In genomic region chr19:13797870-13798269, GRCh38 we compare ENCODE assay signal across 11 cellular contexts. TPM values are rescaled to one million over a fixed set of nuclear protein-coding genes. Genes with fewer than 3 reads are reported as not detected.
DNase-seq lines count a peak whose midpoint lies in the region; ATAC-seq and TF ChIP-seq lines count a peak whose summit lies in the region.
"Had no signal": no experiment of that assay in that cellular context is flagged by ENCODE, and none has a peak within 500 bp of the region (broad histone marks: within the 10 kb centered on the region; RNA-seq: fewer than 3 reads in every experiment).

No MANE protein-coding gene starts in this region.

- H3K36me3 ChIP-seq in PC-9 (ENCODE audit: low read depth) = peaks cover 4% of the 10 kb centered on the region; the same call in 1 of the 2 replicates

- no peak overlapping the region for H2AFZ ChIP-seq in PC-9

- H3F3A ChIP-seq in PC-9 (ENCODE audit: insufficient read depth, low read depth) = peaks cover 62% of the 10 kb centered on the region

- peak; percentile 13 for ATAC-seq in esophagus mucosa

- H3K9me2 ChIP-seq in PC-9 (ENCODE audit: insufficient read depth) = no peaks in the 10 kb centered on the region

- H3K4me2 ChIP-seq in PC-9 = peak overlapping the region; percentile 94

- no peaks in the 10 kb centered on the region for H4K20me1 ChIP-seq in PC-9 (ENCODE audit: insufficient read depth)

- H3K27ac ChIP-seq in PC-9 = peak overlapping the region; percentile 93

- DNase-seq in Caki2 (ENCODE audit: low read depth) (peak; percentile 68), PC-9 (peak; percentile 59 to 68), posterior vena cava (ENCODE audit: low spot score) (peak; percentile 87), activated T-cell treated with anti-CD3 and anti-CD28 coated beads for 4 hours (no peak), NCI-H2171 (lab: John Stamatoyannopoulos, UW) (no peak)
- no peak for DNase-seq in stimulated activated naive CD4-positive, alpha-beta T cell treated with Interleukin-2 at 50 U/mL for 16 hours (lab: John Stamatoyannopoulos, UW)
- no peak for DNase-seq in activated effector memory CD4-positive, alpha-beta T cell treated with anti-CD3 and anti-CD28 coated beads, Interleukin-2, amount 50 U/mL, for 16 hours
- DNase-seq: activated CD4-positive, alpha-beta T cell treated with anti-CD3 and anti-CD28 coated beads, Interleukin-2, amount 50 U/mL, for 4 hours; caudate nucleus; posterior cingulate gyrus had no signal

- CTCF ChIA-PET in PC-9 (lab: Charles Lee) = interaction anchor here (1.0 to 1.5 kb wide), 2 partner anchors 10 to 38 kb away, joined by 3 to 13 read pairs; no protein-coding TSS in a partner anchor

- no peaks in the 10 kb centered on the region for H3K9me3 ChIP-seq in PC-9 (ENCODE audit: insufficient read depth, low read depth)

- H3K27me3 ChIP-seq in PC-9 (ENCODE audit: insufficient read depth, low read depth) = no peaks in the 10 kb centered on the region

- BruUV-seq in PC-9 (replicated peaks; lab: Mats Ljungman, UMichigan) = no TSS peak

- H3K4me1 ChIP-seq in PC-9 (replicated peaks; ENCODE audit: insufficient read depth) = peaks cover 39% of the 10 kb centered on the region

- H3K79me2 ChIP-seq in PC-9 (ENCODE audit: low read depth) = peaks cover 33% of the 10 kb centered on the region

- in situ Hi-C loops in Caki2 (cut with HindIII; ENCODE audit: low pct_unique_long_range_greater_than_20kb, low sequenced_read_pairs) = no loop called here

- H3K4me3 ChIP-seq in PC-9 = 0 out of 2 replicates have a peak overlapping the region, but pooled peaks have one; percentile 19

- POLR2A ChIA-PET in PC-9 (lab: Charles Lee; ENCODE audit: unreplicated experiment) = interaction anchor here (0.5 to 0.7 kb wide), 4 partner anchors 33 to 225 kb away, joined by 3 to 18 read pairs (median 4); no protein-coding TSS in a partner anchor

- intact Hi-C loops in PC-9 (cut with micrococcal nuclease; ENCODE audit: unreplicated experiment) (no loop called here), posterior vena cava (cut with DNase I) (loop anchor here (2.0 to 5.0 kb wide), 2 partner anchors 31 to 34 kb away; no protein-coding TSS in a partner anchor)

- TF ChIP-seq CTCF in PC-9 (conservative IDR thresholded peaks at IDR 0.05) = no peak

RNA-seq across cellular contexts. Expression of gene ZSWIM4, which starts 2.6 kb away (rescaled TPM):
- 6.2 and 6.3 TPM in 2 replicates for total RNA-seq in Caki2 (2014; rRNA removed; shearing (Covaris generic); ENCODE audit: low replicate concordance)
- total RNA-seq in PC-9 (2021) (15.2 and 15.8 TPM in 2 replicates), esophagus mucosa (10.9 TPM), posterior vena cava (1 to 10 TPM; 2.5 to 7.8 TPM)

RNA-seq across cellular contexts. Expression of gene C19orf53, which starts 23.6 kb away (rescaled TPM):
- total RNA-seq in Caki2 (2014; rRNA removed; shearing (Covaris generic); ENCODE audit: low replicate concordance) = 170 and 176 TPM in 2 replicates
- total RNA-seq in PC-9 (2021) (99.4 and 121 TPM in 2 replicates), esophagus mucosa (60.2 TPM), posterior vena cava (10 to 100 TPM; 54.8 to 63.4 TPM)

RNA-seq across cellular contexts. Expression of gene MRI1, which starts 33.5 kb away (rescaled TPM):
- 90.3 and 174 TPM in 2 replicates for total RNA-seq in Caki2 (2014; rRNA removed; shearing (Covaris generic); ENCODE audit: low replicate concordance)
- total RNA-seq in PC-9 (2021) (30.1 and 33.8 TPM in 2 replicates), esophagus mucosa (22.4 TPM), posterior vena cava (10 to 100 TPM; 19.6 to 21.3 TPM)

Comparison
In these comparisons a context has a peak if more than half of its experiments do, and no peak if none do; other contexts are left out.
1. DNase-seq: peak in Caki2 (single experiment), PC-9 (2 of 2) and posterior vena cava (single experiment); none in stimulated activated naive CD4-positive, alpha-beta T cell treated with Interleukin-2 at 50 U/mL for 16 hours (single experiment), activated T-cell treated with anti-CD3 and anti-CD28 coated beads for 4 hours (single experiment), activated effector memory CD4-positive, alpha-beta T cell treated with anti-CD3 and anti-CD28 coated beads, Interleukin-2, amount 50 U/mL, for 16 hours (single experiment) and NCI-H2171 (single experiment).